Comparison of ENCODE assay signal across 24 cellular contexts in the genomic region with DNA sequence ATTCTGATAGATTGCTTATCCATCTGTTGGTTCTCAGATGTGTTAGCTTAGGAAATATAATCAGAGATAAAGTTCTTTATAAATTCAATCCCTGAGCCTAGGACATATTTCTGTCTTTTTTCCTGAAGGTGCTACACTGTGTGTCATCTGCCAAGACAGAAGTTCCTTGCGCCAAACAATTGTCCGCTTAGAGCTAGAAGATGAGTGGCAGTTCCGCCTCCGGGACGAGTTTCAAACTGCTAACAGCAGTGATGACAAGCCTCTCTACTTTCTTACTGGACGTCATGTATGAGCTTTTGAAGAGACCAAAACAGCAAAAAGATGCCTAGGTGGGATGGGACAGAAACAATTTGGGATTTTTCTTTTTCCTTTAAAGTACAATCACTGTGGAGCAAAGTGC.
DNase-seq lines count a peak whose midpoint lies in the region; ATAC-seq, FAIRE-seq and TF ChIP-seq lines count a peak whose summit lies in the region.
"Had no signal": no experiment of that assay in that cellular context is flagged by ENCODE, and none has a peak within 500 bp of the region (broad histone marks: within the 10 kb centered on the region; RNA-seq: fewer than 3 reads in every experiment).

No MANE protein-coding gene starts in this region.

- peak; percentile 53 to 78 for ATAC-seq in left cardiac atrium
- no peak for ATAC-seq in GM19455 (IDR thresholded peaks at IDR 0.05; ENCODE audit: unreplicated experiment)
- ATAC-seq: A549 had no signal

- DNase-seq in left cardiac atrium, result no peak
- no peak for DNase-seq in cardiac septum (ENCODE audit: low spot score)
- DNase-seq in D721Med (ENCODE audit: insufficient read length, low spot score), result no peak
- DNase-seq in nephron progenitor cell, result no peak
- no peak for DNase-seq in urothelium cell line (ENCODE audit: low spot score)
- no peak for DNase-seq in stimulated activated CD4-positive, alpha-beta T cell treated with anti-CD3 and anti-CD28 coated beads, Interleukin-4, amount 100 ng/mL, for 4 hours
- DNase-seq: 8988T; ACHN; AML-193; BE2C; Calu3; CD4-positive, alpha-beta memory T cell; COR-L47; DMS153; DND-41; GM23248; H7; HCEC 1CT had no signal

- peaks cover 73% of the 10 kb centered on the region for H3K36me3 Mint-ChIP-seq in nephron progenitor cell (ENCODE audit: low read depth)

- H3K27ac Mint-ChIP-seq in nephron progenitor cell, result peak overlapping the region; percentile 47

- H3K27me3 Mint-ChIP-seq in nephron progenitor cell (ENCODE audit: low read depth, poor library complexity), result no peaks in the 10 kb centered on the region
- H3K27me3 Mint-ChIP-seq: CD4-positive, alpha-beta memory T cell had no signal

- H3K4me3 Mint-ChIP-seq in nephron progenitor cell, result no peak overlapping the region
- H3K4me3 Mint-ChIP-seq: CD14-positive monocyte; CD4-positive, alpha-beta memory T cell had no signal

- H3K9me3 Mint-ChIP-seq in nephron progenitor cell, result no peaks in the 10 kb centered on the region
- H3K9me3 Mint-ChIP-seq: CD14-positive monocyte; CD4-positive, alpha-beta memory T cell had no signal

- H3K4me1 Mint-ChIP-seq in nephron progenitor cell, result peaks cover 26% of the 10 kb centered on the region
- H3K4me1 Mint-ChIP-seq: CD14-positive monocyte had no signal

- TF ChIP-seq CTCF in D721Med (IDR thresholded peaks at IDR 0.05; ENCODE audit: insufficient read depth, missing control alignments) (no peak), nephron progenitor cell (IDR thresholded peaks at IDR 0.05) (no peak)

- FAIRE-seq in D721Med (lab: Jason Lieb, UNC) (peak; percentile 21), urothelium cell line (lab: Jason Lieb, UNC) (no peak)
- FAIRE-seq: A549, G401.6, GM12892, H1 had no signal

- intact Hi-C loops in left cardiac atrium (cut with DNase I) (no loop called here), cardiac septum (cut with DNase I) (no loop called here)
